ENCODE assay signal across 8 cellular contexts in genomic region chr2:233469261-233470006, GRCh38.
A peak's percentile ranks its signal among the peaks of the same experiment; 100 is the strongest.
DNase-seq lines count a peak whose midpoint lies in the region; ATAC-seq and TF ChIP-seq lines count a peak whose summit lies in the region.
"Had no signal": no experiment of that assay in that cellular context is flagged by ENCODE, and none has a peak within 500 bp of the region (broad histone marks: within the 10 kb centered on the region; RNA-seq: fewer than 3 reads in every experiment).

No MANE protein-coding gene starts in this region.

- DNase-seq in SK-N-MC (ENCODE audit: low read depth, low spot score): no peak
- no peak for DNase-seq in colonic mucosa
- DNase-seq in lower lobe of right lung: no peak
- DNase-seq in GM19240 (ENCODE audit: insufficient read length, low spot score): no peak
- no peak for DNase-seq in NCI-H187 treated with DMSO at 0.1 percent for 48 hours (lab: John Stamatoyannopoulos, UW)
- DNase-seq in stimulated activated naive CD4-positive, alpha-beta T cell treated with Interleukin-2 at 50 U/mL for 16 hours (lab: John Stamatoyannopoulos, UW): no peak
- DNase-seq: NCI-H2107 had no signal

- H3K9ac ChIP-seq in SK-N-MC (ENCODE audit: insufficient read length) (no peak overlapping the region), colonic mucosa (ENCODE audit: low read depth in 2 of 2, low read length in 2 of 2) (no peak overlapping the region), stomach smooth muscle (ENCODE audit: low read length in 2 of 2) (peak overlapping the region in 1 of 2 donors; percentile 29)

- intact Hi-C loops in colonic mucosa (cut with DNase I) (loop anchor here (10.0 kb wide), 1 partner anchor 245 kb away; the partner anchor contains the start of genes UGT1A4 and UGT1A5), lower lobe of right lung (cut with DNase I) (no loop called here)

- ATAC-seq in lower lobe of right lung: peak in 1 of 2 donors; percentile 13

- H3K4me3 ChIP-seq in SK-N-MC (no peak overlapping the region), colonic mucosa (no peak overlapping the region), lower lobe of right lung (no peak overlapping the region), stomach smooth muscle (ENCODE audit: low read length in 2 of 2) (peak overlapping the region in 1 of 2 donors; percentile 40)

- H3K9me3 ChIP-seq in SK-N-MC (ENCODE audit: low read depth, low read length) (no peaks in the 10 kb centered on the region), colonic mucosa (no peaks in the 10 kb centered on the region), lower lobe of right lung (no peaks in the 10 kb centered on the region), stomach smooth muscle (ENCODE audit: control insufficient read depth in 2 of 2, low read length in 2 of 2) (no peaks in the 10 kb centered on the region)

- H3K27ac ChIP-seq in SK-N-MC (peak overlapping the region; percentile 31; the same call in 1 of the 2 replicates), colonic mucosa (peak overlapping the region; percentile 32), lower lobe of right lung (peak overlapping the region; percentile 49), stomach smooth muscle (ENCODE audit: low read length) (peak overlapping the region; percentile 78)

- H3K27me3 ChIP-seq in colonic mucosa (no peaks in the 10 kb centered on the region), lower lobe of right lung (ENCODE audit: low read depth) (no peaks in the 10 kb centered on the region), stomach smooth muscle (ENCODE audit: control insufficient read depth in 1 of 2, insufficient read depth in 2 of 2, low read length in 2 of 2) (no peaks in the 10 kb centered on the region)

- H3K4me1 ChIP-seq in colonic mucosa (no peaks in the 10 kb centered on the region), lower lobe of right lung (peaks cover 7% of the 10 kb centered on the region), stomach smooth muscle (ENCODE audit: control insufficient read depth, insufficient read depth, low read length) (peaks cover 15% of the 10 kb centered on the region)

- H3K36me3 ChIP-seq in SK-N-MC (ENCODE audit: insufficient read depth, low read length) (peaks cover 74% of the 10 kb centered on the region), colonic mucosa (no peaks in the 10 kb centered on the region), lower lobe of right lung (peaks cover 52% of the 10 kb centered on the region), stomach smooth muscle (ENCODE audit: control insufficient read depth in 2 of 2, insufficient read depth in 2 of 2, low read length in 2 of 2) (peaks cover 18 to 28% of the 10 kb centered on the region in 2 donors)

- no peak for TF ChIP-seq CTCF in colonic mucosa (IDR thresholded peaks at IDR 0.05)
- no peak for TF ChIP-seq CTCF in lower lobe of right lung (IDR thresholded peaks at IDR 0.05)
